In the genomic region with DNA sequence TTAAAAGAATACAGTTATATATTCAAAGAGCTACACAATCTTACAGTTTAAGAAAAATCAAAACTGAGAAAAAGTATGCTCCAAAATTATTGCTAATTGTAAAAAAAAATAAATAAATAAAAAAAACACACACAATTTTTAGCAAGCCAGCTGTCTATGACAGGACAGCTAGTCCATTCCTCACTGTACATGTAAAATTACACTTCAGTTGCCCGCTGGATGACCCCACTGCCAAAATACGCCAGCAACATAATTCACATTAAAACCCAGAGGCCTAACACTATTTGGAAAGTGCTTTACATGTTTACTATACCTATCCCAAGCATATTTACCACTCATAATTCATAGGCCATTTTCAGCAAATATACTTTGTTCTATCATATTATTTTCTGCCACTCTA, we compare ENCODE assay signal across 17 cellular contexts.
"Had no signal": no experiment of that assay in that cellular context is flagged by ENCODE, and none has a peak within 500 bp of the region (broad histone marks: within the 10 kb centered on the region; RNA-seq: fewer than 3 reads in every experiment).

No MANE protein-coding gene starts in this region.

- H3K27me3 ChIP-seq: dorsolateral prefrontal cortex, neural progenitor cell, ovary, thyroid gland had no signal

- DNase-seq: activated CD4-positive, alpha-beta T cell treated with anti-CD3 and anti-CD28 coated beads, Interleukin-2, amount 10 ng/mL, durations not matched to agents 24 days and 14 days; activated CD8-positive, alpha-beta memory T cell treated with anti-CD3 and anti-CD28 coated beads, Interleukin-2, amount 50 U/mL, for 48 hours; activated CD8-positive, alpha-beta T cell treated with anti-CD3 and anti-CD28 coated beads, Interleukin-2, amount 10 ng/mL, durations not matched to agents 7 days and 5 days; activated naive CD4-positive, alpha-beta T cell; activated naive CD8-positive, alpha-beta T cell treated with anti-CD3 and anti-CD28 coated beads, Interleukin-2, amount 10 ng/mL, durations not matched to agents 7 days and 5 days; anterior cingulate cortex; dorsolateral prefrontal cortex; endodermal cell; hypothalamus; kidney glomerular epithelial cell; ovary; stimulated activated CD4-positive, alpha-beta T cell treated with anti-CD3 and anti-CD28 coated beads, Interleukin-2, amount 100 ng/mL, for 48 hours; stimulated activated naive B cell treated with anti-CD40 and anti-IgM and Interleukin-4, amounts not matched to agents 10 μg/mL and 1 μg/mL and 100 μg/mL, for 72 hours; T-helper 2 cell; thyroid gland had no signal

- H3K27ac ChIP-seq: dorsolateral prefrontal cortex, neural progenitor cell, ovary had no signal

- H3K4me3 ChIP-seq: dorsolateral prefrontal cortex, neural progenitor cell, ovary, thyroid gland had no signal

- H3K9me3 ChIP-seq: ovary, thyroid gland had no signal

- H3K36me3 ChIP-seq: neural progenitor cell, ovary, thyroid gland had no signal

- ATAC-seq: activated CD8-positive, alpha-beta T cell treated with anti-CD3 and anti-CD28 coated beads, Interleukin-2, amount 10 ng/mL, durations not matched to agents 7 days and 5 days; stimulated activated naive B cell treated with anti-CD40 and anti-IgM and Interleukin-4, amounts not matched to agents 10 μg/mL and 1 μg/mL and 100 μg/mL, for 72 hours; WTC11 had no signal
